21 cellular contexts compared by ENCODE assay signal in the genomic region with DNA sequence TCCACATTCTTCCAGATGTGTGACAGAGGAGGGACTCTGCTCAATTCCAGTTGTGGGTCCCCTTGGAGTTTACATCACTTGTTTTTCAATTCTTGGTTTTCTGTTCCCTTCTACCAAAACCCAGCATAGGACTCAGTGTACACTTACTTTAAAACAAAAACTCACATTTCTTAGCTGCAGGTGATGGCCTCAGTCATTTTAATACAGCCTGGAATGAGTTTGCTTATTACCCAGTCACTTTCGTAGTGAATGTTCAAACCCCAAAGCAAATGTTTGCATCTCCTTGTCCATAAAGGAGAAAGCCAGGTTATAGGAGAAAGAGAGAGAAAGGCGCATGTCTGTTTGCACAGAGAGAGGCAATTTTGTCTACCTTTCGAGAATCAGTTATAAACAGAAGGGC. TPM values are rescaled to one million over a fixed set of nuclear protein-coding genes. Genes with fewer than 3 reads are reported as not detected.
DNase-seq lines count a peak whose midpoint lies in the region; ATAC-seq and TF ChIP-seq lines count a peak whose summit lies in the region.
"Had no signal": no experiment of that assay in that cellular context is flagged by ENCODE, and none has a peak within 500 bp of the region (broad histone marks: within the 10 kb centered on the region; RNA-seq: fewer than 3 reads in every experiment).

No MANE protein-coding gene starts in this region.

- TF ChIP-seq CTCF in IMR-90 (conservative IDR thresholded peaks at IDR 0.05; ENCODE audit: low read depth, low read length) = no peak
- no peak for TF ChIP-seq CTCF in endothelial cell (IDR thresholded peaks at IDR 0.05; ENCODE audit: unreplicated experiment)

- in situ Hi-C loops in IMR-90 (cut with MboI; ENCODE audit: low sequenced_read_pairs) = no loop called here

- H2BK5ac ChIP-seq in IMR-90 (ENCODE audit: low read depth, low read length, poor library complexity, severe bottlenecking) = peak overlapping the region; percentile 32

- H3K18ac ChIP-seq in IMR-90 (ENCODE audit: low read depth, low read length) = peak overlapping the region; percentile 29; the same call in 1 of the 2 replicates

- no peaks in the 10 kb centered on the region for H3K27me3 Mint-ChIP-seq in activated CD4-positive, alpha-beta T cell treated with anti-CD3 and anti-CD28 coated beads for 36 hours
- H3K27me3 Mint-ChIP-seq in endothelial cell (ENCODE audit: unreplicated experiment) = peaks cover 1% of the 10 kb centered on the region
- H3K27me3 Mint-ChIP-seq: stimulated activated memory B cell treated with anti-CD40 and anti-IgM and Interleukin-4, amounts not matched to agents 10 μg/mL and 1 μg/mL and 100 μg/mL, for 72 hours; T-cell had no signal

- no peaks in the 10 kb centered on the region for H4K20me1 ChIP-seq in IMR-90 (ENCODE audit: insufficient read depth, low read length)

- H2AK5ac ChIP-seq in IMR-90 (ENCODE audit: low read depth, low read length) = no peak overlapping the region

- dilution Hi-C loops in IMR-90 (cut with HindIII; ENCODE audit: low sequenced_read_pairs, unreplicated experiment) = no loop called here

- H3K23ac ChIP-seq in IMR-90 (ENCODE audit: low read depth, low read length) = 0 out of 2 replicates have a peak overlapping the region, but pooled peaks have one; percentile 11

- peak overlapping the region; percentile 44 for H2AK9ac ChIP-seq in IMR-90 (replicated peaks; ENCODE audit: low read depth, low read length, poor library complexity)

- H2AFZ ChIP-seq in IMR-90 (replicated peaks; ENCODE audit: low read length, poor library complexity) = no peak overlapping the region

- CTCF ChIA-PET in activated CD4-positive, alpha-beta T cell treated with anti-CD3 and anti-CD28 coated beads for 36 hours (lab: Charles Lee) = interaction anchor here (0.6 to 1.5 kb wide), 3 partner anchors 15 to 331 kb away, joined by 3 to 5 read pairs (median 4); no protein-coding TSS in a partner anchor
- CTCF ChIA-PET in IMR-90 (lab: Yijun Ruan, JAX) = interaction anchor here (1.1 kb wide), 1 partner anchor 23 kb away, joined by 4 read pairs; no protein-coding TSS in a partner anchor

- intact Hi-C loops in activated CD4-positive, alpha-beta T cell treated with anti-CD3 and anti-CD28 coated beads for 36 hours (cut with DNase I, micrococcal nuclease) = loop anchor here (1.0 kb wide), 2 partner anchors 15 to 19 kb away; no protein-coding TSS in a partner anchor
- intact Hi-C loops in IMR-90 (cut with micrococcal nuclease) = no loop called here
- intact Hi-C loops in left ventricle myocardium superior (cut with micrococcal nuclease) = no loop called here

- whole genome bisulfite sequencing in IMR-90 (ENCODE audit: extremely low coverage in 2 of 2, insufficient read length in 1 of 2), 2 experiments = no CpG with 5 or more reads among the region's 3 CpGs

- DNase-seq in activated CD4-positive, alpha-beta T cell treated with anti-CD3 and anti-CD28 coated beads for 36 hours = no peak
- no peak for DNase-seq in activated CD4-positive, alpha-beta T cell treated with anti-CD3 and anti-CD28 coated beads, Interleukin-2, amount 50 U/mL, for 4 hours
- no peak for DNase-seq in IMR-90
- no peak for DNase-seq in left ventricle myocardium superior
- DNase-seq in H7 = no peak
- DNase-seq in MV-4-11 (lab: John Stamatoyannopoulos, UW) = no peak
- DNase-seq in endothelial cell (ENCODE audit: low spot score) = no peak
- DNase-seq: activated CD8-positive, alpha-beta T cell treated with anti-CD3 and anti-CD28 coated beads, Interleukin-2, amount 10 ng/mL, durations not matched to agents 7 days and 5 days; cerebellar nuclear complex; DND-41; endodermal cell; HCEC 1CT; left lung; NCI-H446; pancreas; stimulated activated CD4-positive, alpha-beta T cell treated with anti-CD3 and anti-CD28 coated beads, Interleukin-12 subunit alpha, Interleukin-12 subunit beta, amount 100 ng/mL, for 4 hours; T-cell had no signal

- H3K36me3 ChIP-seq in IMR-90 (ENCODE audit: control insufficient read depth, insufficient read depth, low read length) (peaks cover 13% of the 10 kb centered on the region), skeletal muscle tissue (ENCODE audit: control insufficient read depth in 3 of 3, insufficient read depth in 3 of 3, low read length in 3 of 3) (peaks cover 14 to 25% (median 22%) of the 10 kb centered on the region in 3 donors), H7 (replicated peaks; ENCODE audit: control insufficient read depth, insufficient read depth, low read length) (no peaks in the 10 kb centered on the region)

- no peak overlapping the region for H3K27ac ChIP-seq in IMR-90 (ENCODE audit: insufficient read depth, low read length)
- peak overlapping the region; percentile 64 for H3K27ac ChIP-seq in skeletal muscle tissue (ENCODE audit: low read depth, low read length)
- H3K27ac ChIP-seq: pancreas had no signal

- no peak for TF ChIP-seq RAD21 in IMR-90 (IDR thresholded peaks at IDR 0.05; ENCODE audit: low read length)

- 0 out of 4 replicates have a peak overlapping the region, but pooled peaks of 1 of the 2 experiments have one; percentile 28 for H4K8ac ChIP-seq in IMR-90 (ENCODE audit: low read depth in 2 of 2, low read length in 2 of 2)

- H3K9me3 ChIP-seq in IMR-90 (ENCODE audit: control insufficient read depth, insufficient read depth, low read length) (no peaks in the 10 kb centered on the region), skeletal muscle tissue (ENCODE audit: control insufficient read depth in 3 of 3, low read length in 3 of 3) (no peaks in the 10 kb centered on the region)
- H3K9me3 ChIP-seq: left lung, pancreas had no signal

- peak; percentile 47 for ATAC-seq in activated CD4-positive, alpha-beta T cell treated with anti-CD3 and anti-CD28 coated beads for 36 hours
- ATAC-seq in IMR-90 (ENCODE audit: low read depth) (no peak), left ventricle myocardium superior (peak; percentile 17)
- ATAC-seq: activated CD8-positive, alpha-beta T cell treated with anti-CD3 and anti-CD28 coated beads, Interleukin-2, amount 10 ng/mL, durations not matched to agents 7 days and 5 days; stimulated activated memory B cell treated with anti-CD40 and anti-IgM and Interleukin-4, amounts not matched to agents 10 μg/mL and 1 μg/mL and 100 μg/mL, for 72 hours; T-cell had no signal

- no peak overlapping the region for H3K27ac Mint-ChIP-seq in activated CD4-positive, alpha-beta T cell treated with anti-CD3 and anti-CD28 coated beads for 36 hours
- no peak overlapping the region for H3K27ac Mint-ChIP-seq in endothelial cell (ENCODE audit: unreplicated experiment)
- H3K27ac Mint-ChIP-seq: activated CD8-positive, alpha-beta T cell treated with anti-CD3 and anti-CD28 coated beads, Interleukin-2, amount 10 ng/mL, durations not matched to agents 7 days and 5 days; endodermal cell; T-cell had no signal

- TF ChIP-seq POLR2A in IMR-90 (IDR thresholded peaks at IDR 0.05; ENCODE audit: low read depth, low read length) = no peak

- POLR2A ChIA-PET in activated CD4-positive, alpha-beta T cell treated with anti-CD3 and anti-CD28 coated beads for 36 hours (lab: Charles Lee) = no interaction called here
- POLR2A ChIA-PET in IMR-90 (lab: Charles Lee; ENCODE audit: unreplicated experiment) = no interaction called here

- 0 out of 2 replicates have a peak overlapping the region, but pooled peaks have one; percentile 25 for H3K14ac ChIP-seq in IMR-90 (replicated peaks; ENCODE audit: low read depth, low read length)

- no peak overlapping the region for H3K56ac ChIP-seq in IMR-90 (ENCODE audit: extremely low read depth, insufficient read depth, low read length)

- peaks cover 38% of the 10 kb centered on the region for H3K4me1 ChIP-seq in IMR-90 (ENCODE audit: control insufficient read depth, insufficient read depth, low read length)
- H3K4me1 ChIP-seq in skeletal muscle tissue (ENCODE audit: control insufficient read depth in 3 of 3, insufficient read depth in 3 of 3, low read length in 3 of 3) = peaks cover 38 to 39% (median 39%) of the 10 kb centered on the region in 3 donors
- H3K4me1 ChIP-seq: pancreas had no signal

- H3K36me3 Mint-ChIP-seq in activated CD4-positive, alpha-beta T cell treated with anti-CD3 and anti-CD28 coated beads for 36 hours (ENCODE audit: low read depth) = peaks cover 7% of the 10 kb centered on the region
- H3K36me3 Mint-ChIP-seq in endothelial cell (ENCODE audit: low read depth, unreplicated experiment) = peaks cover 6% of the 10 kb centered on the region

- H3K4me3 Mint-ChIP-seq in activated CD4-positive, alpha-beta T cell treated with anti-CD3 and anti-CD28 coated beads for 36 hours = no peak overlapping the region
- no peak overlapping the region for H3K4me3 Mint-ChIP-seq in endothelial cell (ENCODE audit: unreplicated experiment)
- H3K4me3 Mint-ChIP-seq: activated CD8-positive, alpha-beta T cell treated with anti-CD3 and anti-CD28 coated beads, Interleukin-2, amount 10 ng/mL, durations not matched to agents 7 days and 5 days; endodermal cell; stimulated activated memory B cell treated with anti-CD40 and anti-IgM and Interleukin-4, amounts not matched to agents 10 μg/mL and 1 μg/mL and 100 μg/mL, for 72 hours; T-cell had no signal

- H2BK20ac ChIP-seq in IMR-90 (ENCODE audit: low read depth, low read length) = 0 out of 2 replicates have a peak overlapping the region, but pooled peaks have one; percentile 9

- peak overlapping the region; percentile 6 for H4K91ac ChIP-seq in IMR-90 (ENCODE audit: insufficient read depth, low read depth, low read length)

- H3K79me1 ChIP-seq in IMR-90 (ENCODE audit: low read depth in 1 of 2, low read length in 2 of 2) = peaks cover 0 to 3% of the 10 kb centered on the region in 2 experiments; a peak in 1 of 4 replicates

- no TSS peak for BruUV-seq in IMR-90 (replicated peaks; lab: Mats Ljungman, UMichigan)

- no peak overlapping the region; the same call in 1 of the 2 replicates for H4K5ac ChIP-seq in IMR-90 (ENCODE audit: low read depth, low read length)

- peaks cover 19% of the 10 kb centered on the region for H3K9me1 ChIP-seq in IMR-90 (ENCODE audit: insufficient read depth, low read length)

- H3K4ac ChIP-seq in IMR-90 (ENCODE audit: low read depth, low read length) = no peak overlapping the region; the same call in 1 of the 2 replicates

- no peak overlapping the region for H2BK15ac ChIP-seq in IMR-90 (ENCODE audit: low read depth, low read length)

- no peaks in the 10 kb centered on the region for H3K27me3 ChIP-seq in IMR-90 (ENCODE audit: control insufficient read depth, insufficient read depth, low read length)
- no peaks in the 10 kb centered on the region for H3K27me3 ChIP-seq in skeletal muscle tissue (ENCODE audit: control insufficient read depth in 3 of 3, insufficient read depth in 3 of 3, low read length in 3 of 3)
- H3K27me3 ChIP-seq in H7 (ENCODE audit: control insufficient read depth, insufficient read depth, low read length) = no peaks in the 10 kb centered on the region
- H3K27me3 ChIP-seq: left lung, pancreas had no signal

- peak overlapping the region; percentile 14; the same call in 1 of the 2 replicates for H2BK120ac ChIP-seq in IMR-90 (ENCODE audit: low read depth, low read length)

- H3K9me3 Mint-ChIP-seq in activated CD4-positive, alpha-beta T cell treated with anti-CD3 and anti-CD28 coated beads for 36 hours (ENCODE audit: low read depth) = no peaks in the 10 kb centered on the region
- no peaks in the 10 kb centered on the region for H3K9me3 Mint-ChIP-seq in endothelial cell (ENCODE audit: unreplicated experiment)
- H3K9me3 Mint-ChIP-seq: stimulated activated memory B cell treated with anti-CD40 and anti-IgM and Interleukin-4, amounts not matched to agents 10 μg/mL and 1 μg/mL and 100 μg/mL, for 72 hours; T-cell had no signal

- H3K9ac ChIP-seq in IMR-90 (ENCODE audit: low read depth, low read length) = no peak overlapping the region
- peak overlapping the region in 2 of 3 donors; percentile 36 to 69 for H3K9ac ChIP-seq in skeletal muscle tissue (ENCODE audit: low read depth in 1 of 3, low read length in 3 of 3)

- peak overlapping the region; percentile 8; the same call in 1 of the 2 replicates for H3K4me2 ChIP-seq in IMR-90 (ENCODE audit: low read depth, low read length)

- peaks cover 22% of the 10 kb centered on the region for H3K4me1 Mint-ChIP-seq in activated CD4-positive, alpha-beta T cell treated with anti-CD3 and anti-CD28 coated beads for 36 hours
- no peaks in the 10 kb centered on the region for H3K4me1 Mint-ChIP-seq in endothelial cell (ENCODE audit: unreplicated experiment)

- no peak overlapping the region for H3K4me3 ChIP-seq in IMR-90 (ENCODE audit: insufficient read depth, low read depth, low read length)
- H3K4me3 ChIP-seq in skeletal muscle tissue (ENCODE audit: low read length in 3 of 3) = peak overlapping the region in 1 of 3 donors; percentile 58
- H3K4me3 ChIP-seq in H7 (ENCODE audit: insufficient read depth, low read depth, low read length) = no peak overlapping the region
- H3K4me3 ChIP-seq: left lung, pancreas had no signal

RNA-seq across cellular contexts. Expression of gene PI16, which starts 27.4 kb away (rescaled TPM):
- total RNA-seq in activated CD4-positive, alpha-beta T cell treated with anti-CD3 and anti-CD28 coated beads for 36 hours = 1 to 10 TPM in 1 of 2 experiments, under 1 TPM in 1; 0.96 to 1.9 TPM
- total RNA-seq in IMR-90 (2012; rRNA removed) = under 0.01 TPM in 1 of 2 replicates, not detected in the other
- polyA plus RNA-seq in IMR-90 (2012; rRNA removed) = 0.20 and 0.21 TPM in 2 replicates
- polyA plus RNA-seq in IMR-90 (2012; cell fraction: cytosol; rRNA removed) = 0.13 and 0.53 TPM in 2 replicates
- polyA plus RNA-seq in IMR-90 (2012; cell fraction: nucleus; rRNA removed; ENCODE audit: low replicate concordance) = 0.28 and 0.29 TPM in 2 replicates
- total RNA-seq in left ventricle myocardium superior = 4.1 TPM
- 19.8 TPM for total RNA-seq in skeletal muscle tissue
- total RNA-seq in H7 (2014; rRNA removed; shearing (Covaris generic)) = not detected in 2 replicates
- total RNA-seq in endothelial cell (ENCODE audit: unreplicated experiment) = 20.5 TPM
- total RNA-seq: A673, endodermal cell, LHCN-M2 had no signal

RNA-seq across cellular contexts. Expression of gene C6orf89, which starts 41.4 kb away (rescaled TPM):
- 10 to 100 TPM; 29.5 to 36.2 TPM for total RNA-seq in activated CD4-positive, alpha-beta T cell treated with anti-CD3 and anti-CD28 coated beads for 36 hours
- 39.2 and 52.3 TPM in 2 replicates for total RNA-seq in IMR-90 (2012; rRNA removed)
- 26.8 and 30.8 TPM in 2 replicates for polyA plus RNA-seq in IMR-90 (2012; rRNA removed)
- 11.4 and 11.6 TPM in 2 replicates for polyA plus RNA-seq in IMR-90 (2012; cell fraction: cytosol; rRNA removed)
- polyA plus RNA-seq in IMR-90 (2012; cell fraction: nucleus; rRNA removed; ENCODE audit: low replicate concordance) = 11.0 and 26.3 TPM in 2 replicates
- total RNA-seq in left ventricle myocardium superior = 76.6 TPM
- total RNA-seq in skeletal muscle tissue = 22.4 TPM
- 15.6 and 19.9 TPM in 2 replicates for total RNA-seq in H7 (2014; rRNA removed; shearing (Covaris generic))
- 43.2 TPM for total RNA-seq in endothelial cell (ENCODE audit: unreplicated experiment)

RNA-seq across cellular contexts. Expression of gene PPIL1, which starts 52.5 kb away (rescaled TPM):
- total RNA-seq in activated CD4-positive, alpha-beta T cell treated with anti-CD3 and anti-CD28 coated beads for 36 hours = 10 to 100 TPM; 45.9 to 46.0 TPM
- total RNA-seq in IMR-90 (2012; rRNA removed) (50.5 and 58.4 TPM in 2 replicates), left ventricle myocardium superior (60.3 TPM), skeletal muscle tissue (24.0 TPM), endothelial cell (ENCODE audit: unreplicated experiment) (33.4 TPM)
- polyA plus RNA-seq in IMR-90 (2012; rRNA removed) = 25.9 and 28.4 TPM in 2 replicates
- 14.4 and 17.5 TPM in 2 replicates for polyA plus RNA-seq in IMR-90 (2012; cell fraction: cytosol; rRNA removed)
- 2.7 and 7.9 TPM in 2 replicates for polyA plus RNA-seq in IMR-90 (2012; cell fraction: nucleus; rRNA removed; ENCODE audit: low replicate concordance)
- 86.0 and 91.1 TPM in 2 replicates for total RNA-seq in H7 (2014; rRNA removed; shearing (Covaris generic))

RNA-seq across cellular contexts. Expression of gene MTCH1, which starts 58.9 kb away (rescaled TPM):
- total RNA-seq in activated CD4-positive, alpha-beta T cell treated with anti-CD3 and anti-CD28 coated beads for 36 hours = 10 to 100 TPM; 72.9 to 92.9 TPM
- total RNA-seq in IMR-90 (2012; rRNA removed) (249 and 263 TPM in 2 replicates), left ventricle myocardium superior (216 TPM), skeletal muscle tissue (116 TPM), endothelial cell (ENCODE audit: unreplicated experiment) (304 TPM)
- polyA plus RNA-seq in IMR-90 (2012; rRNA removed) = 210 and 215 TPM in 2 replicates
- polyA plus RNA-seq in IMR-90 (2012; cell fraction: cytosol; rRNA removed) = 227 and 248 TPM in 2 replicates
- polyA plus RNA-seq in IMR-90 (2012; cell fraction: nucleus; rRNA removed; ENCODE audit: low replicate concordance) = 253 and 276 TPM in 2 replicates
- total RNA-seq in H7 (2014; rRNA removed; shearing (Covaris generic)) = 286 and 299 TPM in 2 replicates

Comparison
In these comparisons a context has a peak if more than half of its experiments do, and no peak if none do; other contexts are left out.
1. intact Hi-C loops: an anchor here in activated CD4-positive, alpha-beta T cell treated with anti-CD3 and anti-CD28 coated beads for 36 hours (1.0 kb wide); none called in IMR-90 and left ventricle myocardium superior.